Comparison of ENCODE assay signal across 10 cellular contexts in genomic region chr9:121567142-121568100, GRCh38.
DNase-seq lines count a peak whose midpoint lies in the region; ATAC-seq and TF ChIP-seq lines count a peak whose summit lies in the region.
"Had no signal": no experiment of that assay in that cellular context is flagged by ENCODE, and none has a peak within 500 bp of the region (broad histone marks: within the 10 kb centered on the region; RNA-seq: fewer than 3 reads in every experiment).

No MANE protein-coding gene starts in this region.

- H3K4me3 Mint-ChIP-seq in T-helper 2 cell treated with Interferon-gamma antibody and Interleukin-4, amounts not matched to agents 5 μg/mL and 100 μg/mL, for 36 hours: no peak overlapping the region

- TF ChIP-seq POLR2A in gastroesophageal sphincter (IDR thresholded peaks at IDR 0.05) (no peak), ovary (IDR thresholded peaks at IDR 0.05) (no peak)

- TF ChIP-seq CTCF in AG04450 (IDR thresholded peaks at IDR 0.05; ENCODE audit: low read depth, low read length): no peak
- TF ChIP-seq CTCF in gastroesophageal sphincter (IDR thresholded peaks at IDR 0.05): peak in 3 of 4 experiments; percentile 8 to 48 (median 44)
- TF ChIP-seq CTCF in ovary (IDR thresholded peaks at IDR 0.05): no peak
- TF ChIP-seq CTCF in mucosa of descending colon (IDR thresholded peaks at IDR 0.05): no peak

- H3K4me3 ChIP-seq in AG04450 (ENCODE audit: low read depth, low read length) (peak overlapping the region; percentile 56), adipocyte (ENCODE audit: low read length) (peak overlapping the region; percentile 58), gastroesophageal sphincter (peak overlapping the region; percentile 20 to 47), ovary (peak overlapping the region; percentile 26), mucosa of descending colon (no peak overlapping the region)
- H3K4me3 ChIP-seq: SK-N-MC had no signal

- H3K27ac ChIP-seq in AG04450 (ENCODE audit: low read depth, low read length): peak overlapping the region; percentile 80
- H3K27ac ChIP-seq in gastroesophageal sphincter: peak overlapping the region; percentile 39 to 88 (median 86)
- peak overlapping the region; percentile 41 to 70 for H3K27ac ChIP-seq in ovary
- H3K27ac ChIP-seq: parathyroid adenoma, SK-N-MC had no signal

- TF ChIP-seq EP300 in gastroesophageal sphincter (IDR thresholded peaks at IDR 0.05): no peak
- no peak for TF ChIP-seq EP300 in ovary (IDR thresholded peaks at IDR 0.05)

- peak overlapping the region; percentile 76 for H3K9ac ChIP-seq in adipocyte (ENCODE audit: low read length)
- H3K9ac ChIP-seq: parathyroid adenoma had no signal

- no peaks in the 10 kb centered on the region for H3K4me1 Mint-ChIP-seq in T-helper 2 cell treated with Interferon-gamma antibody and Interleukin-4, amounts not matched to agents 5 μg/mL and 100 μg/mL, for 36 hours (ENCODE audit: low read depth)

- H3K27me3 ChIP-seq in AG04450 (ENCODE audit: control insufficient read depth, insufficient read depth, low read length) (no peaks in the 10 kb centered on the region), adipocyte (replicated peaks; ENCODE audit: control insufficient read depth, insufficient read depth, low read length) (peaks cover 14% of the 10 kb centered on the region), gastroesophageal sphincter (no peaks in the 10 kb centered on the region), ovary (no peaks in the 10 kb centered on the region)

- no peaks in the 10 kb centered on the region for H3K9me3 Mint-ChIP-seq in T-helper 2 cell treated with Interferon-gamma antibody and Interleukin-4, amounts not matched to agents 5 μg/mL and 100 μg/mL, for 36 hours

- intact Hi-C loops in ovary (cut with DNase I) (no loop called here), mucosa of descending colon (cut with DNase I, micrococcal nuclease) (no loop called here)

- H3K4me1 ChIP-seq in adipocyte (ENCODE audit: control insufficient read depth, insufficient read depth, low read length) (peaks cover 32% of the 10 kb centered on the region), gastroesophageal sphincter (peaks cover 5 to 69% (median 27%) of the 10 kb centered on the region in 3 donors), ovary (ENCODE audit: insufficient read depth) (peaks cover 27% of the 10 kb centered on the region), mucosa of descending colon (ENCODE audit: low read depth) (no peaks in the 10 kb centered on the region)
- H3K4me1 ChIP-seq: parathyroid adenoma had no signal

- ATAC-seq in gastroesophageal sphincter: peak; percentile 32
- no peak for ATAC-seq in HG03045 (IDR thresholded peaks at IDR 0.05; ENCODE audit: unreplicated experiment)
- ATAC-seq in mucosa of descending colon: no peak

- CTCF ChIA-PET in AG04450 (lab: Charles Lee): interaction anchor here (0.6 to 2.2 kb wide), 9 partner anchors 9 to 532 kb away, joined by 3 to 9 read pairs (median 4); no protein-coding TSS in a partner anchor

- H3K9me3 ChIP-seq in AG04450 (ENCODE audit: control insufficient read depth, insufficient read depth, low read length) (no peaks in the 10 kb centered on the region), adipocyte (ENCODE audit: control insufficient read depth, low read length) (no peaks in the 10 kb centered on the region), gastroesophageal sphincter (no peaks in the 10 kb centered on the region), ovary (no peaks in the 10 kb centered on the region), mucosa of descending colon (no peaks in the 10 kb centered on the region)

- no peak for DNase-seq in AG04450 (ENCODE audit: low read depth, low spot score)
- DNase-seq in adipocyte (ENCODE audit: low read depth): peak; percentile 34
- DNase-seq in ovary: peak in 2 of 5 donors; percentile 41 to 47
- DNase-seq in mucosa of descending colon: no peak
- no peak for DNase-seq in HUDEP-2 (lab: John Stamatoyannopoulos, UW; ENCODE audit: unreplicated experiment in 76 of 76)
- no peak for DNase-seq in T-helper 2 cell treated with Interferon-gamma antibody and Interleukin-4, amounts not matched to agents 5 μg/mL and 100 μg/mL, for 36 hours (ENCODE audit: low spot score)

- H3K27me3 Mint-ChIP-seq in T-helper 2 cell treated with Interferon-gamma antibody and Interleukin-4, amounts not matched to agents 5 μg/mL and 100 μg/mL, for 36 hours (ENCODE audit: low read depth): peaks cover 3% of the 10 kb centered on the region

- no peaks in the 10 kb centered on the region for H3K36me3 Mint-ChIP-seq in T-helper 2 cell treated with Interferon-gamma antibody and Interleukin-4, amounts not matched to agents 5 μg/mL and 100 μg/mL, for 36 hours (ENCODE audit: low read depth)

- WGBS in gastroesophageal sphincter (ENCODE audit: low coverage in 1 of 2), 2 donors: 14 to 20% methylated on average over 4 to 10 of the region's 25 CpGs
- WGBS in ovary, 3 donors: 5 to 6% (median 5%) methylated on average over 25 of the region's 25 CpGs

- H3K36me3 ChIP-seq in adipocyte (ENCODE audit: control insufficient read depth, insufficient read depth, low read length, severe bottlenecking) (no peaks in the 10 kb centered on the region), gastroesophageal sphincter (no peaks in the 10 kb centered on the region), ovary (no peaks in the 10 kb centered on the region), mucosa of descending colon (ENCODE audit: low read depth) (no peaks in the 10 kb centered on the region)

- POLR2A ChIA-PET in AG04450 (lab: Yijun Ruan, JAX): interaction anchor here (1.0 kb wide), 1 partner anchor 31 kb away, joined by 4 read pairs; no protein-coding TSS in a partner anchor

- H3K27ac Mint-ChIP-seq in T-helper 2 cell treated with Interferon-gamma antibody and Interleukin-4, amounts not matched to agents 5 μg/mL and 100 μg/mL, for 36 hours: no peak overlapping the region

Comparison
In these comparisons a context has a peak if more than half of its experiments do, and no peak if none do; other contexts are left out.
1. CTCF ChIP-seq: peak in gastroesophageal sphincter (3 of 4); none in AG04450 (single experiment), ovary (0 of 3) and mucosa of descending colon (single experiment).
2. Peak in every context shown above with its lines, with median percentiles within 50 percentile points of each other: H3K27ac ChIP-seq.